8 cellular contexts compared by ENCODE assay signal in the genomic region with DNA sequence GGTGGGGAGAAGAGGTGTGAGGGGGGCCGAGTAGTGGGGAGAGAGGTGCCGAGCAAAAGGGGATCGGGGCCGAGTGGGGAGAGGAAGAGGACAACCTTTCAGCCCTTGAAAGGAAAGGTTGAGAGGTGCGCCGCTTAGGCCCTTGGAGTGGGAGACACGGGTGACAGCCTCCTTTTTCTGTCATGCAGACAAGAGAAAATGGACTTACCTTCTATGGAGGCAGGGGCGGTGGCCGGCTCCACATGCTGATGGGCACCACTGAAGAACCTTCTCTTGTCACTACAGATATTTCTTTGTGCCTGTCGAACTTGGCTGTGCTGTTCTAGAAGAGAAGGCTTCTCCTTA. TPM values are rescaled to one million over a fixed set of nuclear protein-coding genes. Genes with fewer than 3 reads are reported as not detected.
DNase-seq lines count a peak whose midpoint lies in the region; ATAC-seq and TF ChIP-seq lines count a peak whose summit lies in the region.

No MANE protein-coding gene starts in this region.

- peaks cover 16% of the 10 kb centered on the region for H3K4me1 ChIP-seq in mesenchymal stem cell (ENCODE audit: control insufficient read depth, insufficient read depth, low read depth, low read length)

- no peak for TF ChIP-seq CTCF in coronary artery (IDR thresholded peaks at IDR 0.05)

- H3K79me1 ChIP-seq in mesenchymal stem cell (replicated peaks; ENCODE audit: low read length, poor library complexity, severe bottlenecking), result peaks cover 28% of the 10 kb centered on the region

- peak overlapping the region; percentile 78 for H2AFZ ChIP-seq in mesenchymal stem cell (ENCODE audit: low read depth, low read length)

- DNase-seq in activated effector memory CD4-positive, alpha-beta T cell treated with anti-CD3 and anti-CD28 coated beads, Interleukin-2, amount 50 U/mL, for 16 hours, result peak; percentile 76
- DNase-seq in activated effector memory CD4-positive, alpha-beta T cell treated with Interleukin-2 at 50 U/mL for 16 hours, result no peak
- DNase-seq in RPMI8226 (peak; percentile 44), coronary artery (ENCODE audit: low spot score) (no peak), mesenchymal stem cell (no peak), AG08396 (ENCODE audit: low spot score) (no peak)

- peak overlapping the region in 1 of 2 experiments; percentile 10 for H3K23ac ChIP-seq in mesenchymal stem cell (ENCODE audit: low read length in 2 of 2)

- H2BK12ac ChIP-seq in mesenchymal stem cell (ENCODE audit: low read length in 2 of 2), result peak overlapping the region in 1 of 2 experiments; percentile 8

- H3K9me3 ChIP-seq in mesenchymal stem cell (ENCODE audit: control insufficient read depth, low read length), result no peaks in the 10 kb centered on the region

- peak overlapping the region in 1 of 2 experiments; percentile 64 for H3K18ac ChIP-seq in mesenchymal stem cell (ENCODE audit: low read depth in 1 of 2, low read length in 2 of 2)

- no peak overlapping the region for H4K91ac ChIP-seq in mesenchymal stem cell (ENCODE audit: low read length)

- no peak for ATAC-seq in GM19467 (IDR thresholded peaks at IDR 0.05; ENCODE audit: unreplicated experiment)

- H3K4me2 ChIP-seq in mesenchymal stem cell (ENCODE audit: low read length, poor library complexity, severe bottlenecking), result peak overlapping the region; percentile 95

- 4% methylated on average over 7 of the region's 10 CpGs for WGBS in mesenchymal stem cell

- no peaks in the 10 kb centered on the region for H3K27me3 ChIP-seq in mesenchymal stem cell (ENCODE audit: control insufficient read depth in 1 of 2, insufficient read depth in 1 of 2, low read length in 2 of 2)

- H3K4me3 ChIP-seq in coronary artery (peak overlapping the region; percentile 82), mesenchymal stem cell (ENCODE audit: insufficient read depth in 1 of 2, low read depth in 1 of 2, low read length in 2 of 2) (peak overlapping the region; percentile 89 to 99)

- H2BK15ac ChIP-seq in mesenchymal stem cell (ENCODE audit: low read depth, poor library complexity, severe bottlenecking), result no peak overlapping the region

- H3K9ac ChIP-seq in mesenchymal stem cell (ENCODE audit: low read length), result peak overlapping the region; percentile 99

- no peak overlapping the region for H2AK5ac ChIP-seq in mesenchymal stem cell (ENCODE audit: low read length, severe bottlenecking)

- H2BK5ac ChIP-seq in mesenchymal stem cell (ENCODE audit: low read depth, low read length, poor library complexity, severe bottlenecking), result no peak overlapping the region

- H3K14ac ChIP-seq in mesenchymal stem cell (ENCODE audit: low read length in 2 of 2), result peak overlapping the region in 1 of 2 experiments; percentile 72

- H2BK120ac ChIP-seq in mesenchymal stem cell (ENCODE audit: low read depth, low read length), result peak overlapping the region; percentile 54

- H3K27ac ChIP-seq in coronary artery, result peak overlapping the region; percentile 85 to 97
- peak overlapping the region; percentile 71 for H3K27ac ChIP-seq in mesenchymal stem cell (ENCODE audit: low read length, poor library complexity, severe bottlenecking)
- peak overlapping the region; percentile 60 for H3K27ac ChIP-seq in temporal lobe (ENCODE audit: low read depth, low read length)

- peak overlapping the region in 1 of 2 experiments; percentile 13 for H3K4ac ChIP-seq in mesenchymal stem cell (ENCODE audit: low read depth in 1 of 2, low read length in 2 of 2)

- H4K8ac ChIP-seq in mesenchymal stem cell (ENCODE audit: low read length), result peak overlapping the region; percentile 10

- H3K36me3 ChIP-seq in mesenchymal stem cell (ENCODE audit: control insufficient read depth in 1 of 2, insufficient read depth in 2 of 2, low read depth in 1 of 2, low read length in 2 of 2), result peaks cover 4 to 15% of the 10 kb centered on the region in 2 experiments

RNA-seq across cellular contexts. Expression of a gene that starts 0.4 kb away (rescaled TPM):
- polyA plus RNA-seq in mesenchymal stem cell (2013, experiment 1 of 2), result 10.2 TPM
- 10.3 TPM for polyA plus RNA-seq in mesenchymal stem cell (2013, experiment 2 of 2)
- total RNA-seq in temporal lobe, result 22.9 TPM

RNA-seq across cellular contexts. Expression of a gene that starts 0.6 kb away (rescaled TPM):
- polyA plus RNA-seq in mesenchymal stem cell (2013, experiment 1 of 2), result 6.5 TPM
- 6.5 TPM for polyA plus RNA-seq in mesenchymal stem cell (2013, experiment 2 of 2)
- 3.4 TPM for total RNA-seq in temporal lobe

Comparison
In these comparisons a context has a peak if more than half of its experiments do, and no peak if none do; other contexts are left out.
1. DNase-seq: peak in activated effector memory CD4-positive, alpha-beta T cell treated with anti-CD3 and anti-CD28 coated beads, Interleukin-2, amount 50 U/mL, for 16 hours (single experiment) and RPMI8226 (single experiment); none in activated effector memory CD4-positive, alpha-beta T cell treated with Interleukin-2 at 50 U/mL for 16 hours (single experiment), coronary artery (single experiment), mesenchymal stem cell (single experiment) and AG08396 (single experiment).
2. Peak in every context shown above with its lines, with median percentiles within 50 percentile points of each other: H3K27ac ChIP-seq.